In genomic region chr10:100660945-100661344, GRCh38 we compare ENCODE assay signal across 32 cellular contexts.
"Had no signal": no experiment of that assay in that cellular context is flagged by ENCODE, and none has a peak within 500 bp of the region (broad histone marks: within the 10 kb centered on the region; RNA-seq: fewer than 3 reads in every experiment).

No MANE protein-coding gene starts in this region.

- H3K36me3 Mint-ChIP-seq: activated naive CD8-positive, alpha-beta T cell had no signal

- ATAC-seq: activated CD4-positive, CD25-positive, alpha-beta regulatory T cell treated with anti-CD3 and anti-CD28 coated beads, Interleukin-2, amount 50 U/mL, for 24 hours; activated CD8-positive, alpha-beta T cell treated with anti-CD3 and anti-CD28 coated beads for 36 hours; activated T-cell treated with anti-CD3 and anti-CD28 coated beads, Interleukin-2, amount 50 U/mL, for 4 hours; activated T-helper 17 cell treated with anti-CD3 and anti-CD28 coated beads, Interleukin-2, amount 50 U/mL, for 72 hours; foreskin keratinocyte; gastrocnemius medialis; T-helper 17 cell had no signal

- H3K9me3 Mint-ChIP-seq: activated CD8-positive, alpha-beta T cell treated with anti-CD3 and anti-CD28 coated beads for 36 hours; activated T-cell treated with anti-CD3 and anti-CD28 coated beads, Interleukin-2, amount 50 U/mL, for 4 hours; activated T-helper 17 cell treated with anti-CD3 and anti-CD28 coated beads, Interleukin-2, amount 50 U/mL, for 72 hours; T-helper 2 cell treated with Interferon-gamma antibody and Interleukin-4, amounts not matched to agents 5 μg/mL and 100 μg/mL, for 36 hours had no signal

- H3K27ac ChIP-seq: brain microvascular endothelial cell, colonic mucosa, esophagus muscularis mucosa, foreskin keratinocyte, gastrocnemius medialis, WERI-Rb-1 had no signal

- H3K9me3 ChIP-seq: colonic mucosa, esophagus muscularis mucosa, gastrocnemius medialis had no signal

- H3K36me3 ChIP-seq: brain microvascular endothelial cell, colonic mucosa, esophagus muscularis mucosa, gastrocnemius medialis, WERI-Rb-1 had no signal

- H3K27ac Mint-ChIP-seq: activated B cell treated with CpG ODN at 0.5 μM for 24 hours; activated CD8-positive, alpha-beta T cell treated with anti-CD3 and anti-CD28 coated beads for 36 hours; activated naive CD8-positive, alpha-beta T cell; activated T-helper 17 cell treated with anti-CD3 and anti-CD28 coated beads, Interleukin-2, amount 50 U/mL, for 72 hours; T-helper 17 cell; T-helper 2 cell treated with Interferon-gamma antibody and Interleukin-4, amounts not matched to agents 5 μg/mL and 100 μg/mL, for 36 hours had no signal

- H3K4me1 ChIP-seq: colonic mucosa, foreskin keratinocyte, gastrocnemius medialis had no signal

- H3K4me3 Mint-ChIP-seq: activated B cell treated with CpG ODN at 0.5 μM for 24 hours; activated CD8-positive, alpha-beta T cell treated with anti-CD3 and anti-CD28 coated beads for 36 hours; activated naive CD8-positive, alpha-beta T cell; activated T-cell treated with anti-CD3 and anti-CD28 coated beads, Interleukin-2, amount 50 U/mL, for 4 hours; activated T-helper 17 cell treated with anti-CD3 and anti-CD28 coated beads, Interleukin-2, amount 50 U/mL, for 72 hours; T-helper 17 cell; T-helper 2 cell treated with Interferon-gamma antibody and Interleukin-4, amounts not matched to agents 5 μg/mL and 100 μg/mL, for 36 hours had no signal

- FAIRE-seq: astrocyte, endometrium, endothelial cell of umbilical vein had no signal

- H3K4me3 ChIP-seq: colonic mucosa, esophagus muscularis mucosa, gastrocnemius medialis had no signal

- DNase-seq: activated B cell treated with CpG ODN at 0.5 μM for 24 hours; activated CD4-positive, alpha-beta T cell treated with anti-CD3 and anti-CD28 coated beads for 48 hours; activated CD4-positive, alpha-beta T cell treated with anti-CD3 and anti-CD28 coated beads, Interleukin-2, amount 50 U/mL, for 1 hour; activated CD4-positive, alpha-beta T cell treated with anti-CD3 and anti-CD28 coated beads, Interleukin-2, amount 50 U/mL, for 48 hours; activated CD8-positive, alpha-beta memory T cell treated with anti-CD3 and anti-CD28 coated beads for 24 hours; activated CD8-positive, alpha-beta T cell treated with anti-CD3 and anti-CD28 coated beads for 36 hours; activated effector memory CD4-positive, alpha-beta T cell treated with Interleukin-2 at 50 U/mL for 16 hours; activated gamma-delta T cell treated with Interleukin-2 at 50 U/mL for 16 hours; activated naive CD4-positive, alpha-beta T cell treated with anti-CD3 and anti-CD28 coated beads, Interleukin-2, amount 50 U/mL, for 16 hours; activated naive CD4-positive, alpha-beta T cell treated with Interleukin-2 at 50 U/mL for 16 hours; activated T-cell treated with anti-CD3 and anti-CD28 coated beads, Interleukin-2, amount 50 U/mL, for 4 hours; amniotic stem cell; anterior cingulate cortex; brain microvascular endothelial cell; caudate nucleus; colonic mucosa; effector CD8-positive, alpha-beta T cell; gastrocnemius medialis; glutamatergic neuron; T-helper 1 cell; T-helper 17 cell; T1000; WERI-Rb-1 had no signal
